In the genomic region with DNA sequence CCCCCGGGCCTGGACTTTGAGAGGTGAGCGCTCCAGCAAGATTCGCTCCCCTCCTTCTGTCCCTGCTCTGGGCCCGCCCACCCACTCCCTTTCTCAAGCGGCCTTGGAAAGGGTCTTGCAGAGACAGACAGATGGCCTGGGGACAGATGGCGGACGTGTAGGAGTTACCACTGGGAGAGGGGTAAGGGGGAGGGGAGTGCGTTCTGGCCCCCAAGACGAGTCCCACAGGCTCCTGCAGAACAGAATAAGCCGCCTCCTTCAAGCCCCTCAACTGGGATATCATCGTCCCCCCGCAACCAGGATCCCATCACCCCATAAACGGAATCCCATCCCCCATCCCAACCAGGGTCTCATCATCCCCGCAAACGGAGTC, we compare ENCODE assay signal across 8 cellular contexts. TPM values are rescaled to one million over a fixed set of nuclear protein-coding genes. Genes with fewer than 3 reads are reported as not detected.
A peak's percentile ranks its signal among the peaks of the same experiment; 100 is the strongest.
DNase-seq lines count a peak whose midpoint lies in the region; ATAC-seq, FAIRE-seq and TF ChIP-seq lines count a peak whose summit lies in the region.

No MANE protein-coding gene starts in this region.

- H3K79me2 ChIP-seq in astrocyte (ENCODE audit: insufficient read depth, low read length), result peaks cover 12% of the 10 kb centered on the region

- no peaks in the 10 kb centered on the region for H3K27me3 Mint-ChIP-seq in activated naive CD8-positive, alpha-beta T cell
- no peaks in the 10 kb centered on the region for H3K27me3 Mint-ChIP-seq in activated naive CD8-positive, alpha-beta T cell treated with anti-CD3 and anti-CD28 coated beads for 36 hours
- H3K27me3 Mint-ChIP-seq in astrocyte (ENCODE audit: low read depth, unreplicated experiment), result peaks cover 3% of the 10 kb centered on the region

- FAIRE-seq in astrocyte (lab: Jason Lieb, UNC), result no peak

- peak overlapping the region; percentile 16 for H3K27ac ChIP-seq in astrocyte (ENCODE audit: low read depth, low read length)
- H3K27ac ChIP-seq in lower lobe of right lung, result no peak overlapping the region
- no peak overlapping the region for H3K27ac ChIP-seq in upper lobe of right lung

- H3K9me3 ChIP-seq in astrocyte (ENCODE audit: insufficient read depth, low read depth, low read length) (no peaks in the 10 kb centered on the region), lower lobe of right lung (no peaks in the 10 kb centered on the region), upper lobe of right lung (no peaks in the 10 kb centered on the region)

- H3K4me3 ChIP-seq in astrocyte (ENCODE audit: insufficient read depth, low read depth, low read length) (peak overlapping the region; percentile 50), lower lobe of right lung (peak overlapping the region; percentile 63), upper lobe of right lung (peak overlapping the region; percentile 54)

- ATAC-seq in lower lobe of right lung (no peak), upper lobe of right lung (no peak), GM18868 (IDR thresholded peaks at IDR 0.05; ENCODE audit: unreplicated experiment) (no peak), HG03196 (IDR thresholded peaks at IDR 0.05; ENCODE audit: unreplicated experiment) (no peak)

- intact Hi-C loops in lower lobe of right lung (cut with DNase I) (no loop called here), upper lobe of right lung (cut with DNase I) (loop anchor here (10.0 kb wide), 1 partner anchor 61 kb away; no protein-coding TSS in a partner anchor)

- no peaks in the 10 kb centered on the region for H3K36me3 Mint-ChIP-seq in activated naive CD8-positive, alpha-beta T cell
- no peaks in the 10 kb centered on the region for H3K36me3 Mint-ChIP-seq in activated naive CD8-positive, alpha-beta T cell treated with anti-CD3 and anti-CD28 coated beads for 36 hours
- no peaks in the 10 kb centered on the region for H3K36me3 Mint-ChIP-seq in astrocyte (ENCODE audit: low read depth, unreplicated experiment)

- H3K36me3 ChIP-seq in astrocyte (ENCODE audit: insufficient read depth, low read length), result no peaks in the 10 kb centered on the region
- no peaks in the 10 kb centered on the region for H3K36me3 ChIP-seq in lower lobe of right lung
- no peaks in the 10 kb centered on the region for H3K36me3 ChIP-seq in upper lobe of right lung

- H3K4me1 ChIP-seq in astrocyte (ENCODE audit: insufficient read depth, low read length) (peaks cover 37% of the 10 kb centered on the region), lower lobe of right lung (peaks cover 35% of the 10 kb centered on the region), upper lobe of right lung (peaks cover 25% of the 10 kb centered on the region)

- H3K27ac Mint-ChIP-seq in activated naive CD8-positive, alpha-beta T cell, result no peak overlapping the region
- no peak overlapping the region for H3K27ac Mint-ChIP-seq in activated naive CD8-positive, alpha-beta T cell treated with anti-CD3 and anti-CD28 coated beads for 36 hours
- H3K27ac Mint-ChIP-seq in astrocyte (ENCODE audit: unreplicated experiment), result no peak overlapping the region

- H3K4me2 ChIP-seq in astrocyte (ENCODE audit: low read length), result peak overlapping the region; percentile 92

- H4K20me1 ChIP-seq in astrocyte (ENCODE audit: insufficient read depth, low read length), result no peaks in the 10 kb centered on the region

- H2AFZ ChIP-seq in astrocyte (ENCODE audit: low read depth, low read length), result peak overlapping the region; percentile 90

- H3K27me3 ChIP-seq in astrocyte (ENCODE audit: insufficient read depth, low read length) (no peaks in the 10 kb centered on the region), lower lobe of right lung (ENCODE audit: low read depth) (no peaks in the 10 kb centered on the region), upper lobe of right lung (no peaks in the 10 kb centered on the region)

- no peaks in the 10 kb centered on the region for H3K9me3 Mint-ChIP-seq in activated naive CD8-positive, alpha-beta T cell (ENCODE audit: low read depth)
- no peaks in the 10 kb centered on the region for H3K9me3 Mint-ChIP-seq in activated naive CD8-positive, alpha-beta T cell treated with anti-CD3 and anti-CD28 coated beads for 36 hours
- H3K9me3 Mint-ChIP-seq in astrocyte (ENCODE audit: unreplicated experiment), result peaks cover 4% of the 10 kb centered on the region

- H3K9ac ChIP-seq in astrocyte (ENCODE audit: low read length), result peak overlapping the region; percentile 79

- H3K4me3 Mint-ChIP-seq in activated naive CD8-positive, alpha-beta T cell, result peak overlapping the region; percentile 32
- H3K4me3 Mint-ChIP-seq in activated naive CD8-positive, alpha-beta T cell treated with anti-CD3 and anti-CD28 coated beads for 36 hours, result no peak overlapping the region
- no peak overlapping the region for H3K4me3 Mint-ChIP-seq in astrocyte (ENCODE audit: unreplicated experiment)

- peaks cover 29% of the 10 kb centered on the region for H3K4me1 Mint-ChIP-seq in activated naive CD8-positive, alpha-beta T cell (ENCODE audit: low read depth)
- H3K4me1 Mint-ChIP-seq in activated naive CD8-positive, alpha-beta T cell treated with anti-CD3 and anti-CD28 coated beads for 36 hours, result peaks cover 25% of the 10 kb centered on the region
- H3K4me1 Mint-ChIP-seq in astrocyte (ENCODE audit: low read depth, unreplicated experiment), result peaks cover 8% of the 10 kb centered on the region

- DNase-seq in activated naive CD8-positive, alpha-beta T cell treated with anti-CD3 and anti-CD28 coated beads for 36 hours, result no peak
- DNase-seq in astrocyte (ENCODE audit: low read depth), result no peak
- no peak for DNase-seq in lower lobe of right lung
- DNase-seq in upper lobe of right lung, result no peak
- no peak for DNase-seq in NCI-H2081 (lab: John Stamatoyannopoulos, UW)

- TF ChIP-seq CTCF in astrocyte (IDR thresholded peaks at IDR 0.05; ENCODE audit: insufficient read depth, low read depth, low read length), result no peak
- no peak for TF ChIP-seq CTCF in lower lobe of right lung (IDR thresholded peaks at IDR 0.05)
- no peak for TF ChIP-seq CTCF in upper lobe of right lung (IDR thresholded peaks at IDR 0.05)

RNA-seq across cellular contexts. Expression of gene TNFAIP8L1, which starts 3.6 kb away (rescaled TPM):
- total RNA-seq in activated naive CD8-positive, alpha-beta T cell treated with anti-CD3 and anti-CD28 coated beads for 36 hours, result 10 to 100 TPM; 10.7 to 11.3 TPM
- 2.9 and 3.0 TPM in 2 replicates for total RNA-seq in astrocyte
- 11.2 TPM for total RNA-seq in lower lobe of right lung
- total RNA-seq in upper lobe of right lung, result 11.9 TPM

RNA-seq across cellular contexts. Expression of gene MYDGF, which starts 34.4 kb away (rescaled TPM):
- 10 to 100 TPM; 59.2 to 65.8 TPM for total RNA-seq in activated naive CD8-positive, alpha-beta T cell treated with anti-CD3 and anti-CD28 coated beads for 36 hours
- 131 and 153 TPM in 2 replicates for total RNA-seq in astrocyte
- total RNA-seq in lower lobe of right lung, result 91.6 TPM
- total RNA-seq in upper lobe of right lung, result 94.2 TPM
